Comparison of ENCODE assay signal across 11 cellular contexts in genomic region chr2:223959688-223960087, GRCh38. TPM values are rescaled to one million over a fixed set of nuclear protein-coding genes. Genes with fewer than 3 reads are reported as not detected.
DNase-seq lines count a peak whose midpoint lies in the region; ATAC-seq, FAIRE-seq and TF ChIP-seq lines count a peak whose summit lies in the region.
"Had no signal": no experiment of that assay in that cellular context is flagged by ENCODE, and none has a peak within 500 bp of the region (broad histone marks: within the 10 kb centered on the region; RNA-seq: fewer than 3 reads in every experiment).

No MANE protein-coding gene starts in this region.

- intact Hi-C loops in left ventricle myocardium inferior (cut with micrococcal nuclease) = no loop called here
- intact Hi-C loops in cardiac septum (cut with DNase I) = loop anchor here (10.0 kb wide), 1 partner anchor 625 kb away; the partner anchor contains the start of gene CUL3
- intact Hi-C loops in upper lobe of right lung (cut with DNase I) = no loop called here

- no peaks in the 10 kb centered on the region for H4K20me1 ChIP-seq in keratinocyte (ENCODE audit: control insufficient read depth, extremely low read depth, insufficient read depth, low read length)

- peaks cover 65% of the 10 kb centered on the region for H3K79me2 ChIP-seq in keratinocyte (ENCODE audit: control insufficient read depth, insufficient read depth, low read length)

- no peak overlapping the region for H2AFZ ChIP-seq in keratinocyte (ENCODE audit: control insufficient read depth, low read length)
- H2AFZ ChIP-seq: parathyroid adenoma had no signal

- no peaks in the 10 kb centered on the region for H3K9me1 ChIP-seq in keratinocyte (ENCODE audit: control insufficient read depth, extremely low read depth, insufficient read depth, low read length)

- H3K9me3 ChIP-seq in left ventricle myocardium inferior (replicated peaks) = no peaks in the 10 kb centered on the region
- H3K9me3 ChIP-seq in keratinocyte (ENCODE audit: control insufficient read depth, low read depth, low read length) = no peaks in the 10 kb centered on the region
- no peaks in the 10 kb centered on the region for H3K9me3 ChIP-seq in upper lobe of right lung
- H3K9me3 ChIP-seq: tibial nerve had no signal

- H3K36me3 Mint-ChIP-seq in activated naive CD8-positive, alpha-beta T cell treated with anti-CD3 and anti-CD28 coated beads, Interleukin-2, amount 50 U/mL, for 24 hours (ENCODE audit: low read depth) = peaks cover 42% of the 10 kb centered on the region

- H3K9me3 Mint-ChIP-seq in activated naive CD8-positive, alpha-beta T cell treated with anti-CD3 and anti-CD28 coated beads, Interleukin-2, amount 50 U/mL, for 24 hours = no peaks in the 10 kb centered on the region

- H3K27me3 ChIP-seq in left ventricle myocardium inferior (ENCODE audit: low read depth) = no peaks in the 10 kb centered on the region
- no peaks in the 10 kb centered on the region for H3K27me3 ChIP-seq in keratinocyte (ENCODE audit: control insufficient read depth, extremely low read depth, insufficient read depth, low read length)
- no peaks in the 10 kb centered on the region for H3K27me3 ChIP-seq in upper lobe of right lung
- H3K27me3 ChIP-seq: tibial nerve had no signal

- peaks cover 66% of the 10 kb centered on the region for H3K4me1 ChIP-seq in left ventricle myocardium inferior
- H3K4me1 ChIP-seq in keratinocyte (ENCODE audit: control insufficient read depth, extremely low read depth, insufficient read depth, low read length) = peaks cover 35% of the 10 kb centered on the region
- peaks cover 68% of the 10 kb centered on the region for H3K4me1 ChIP-seq in upper lobe of right lung
- H3K4me1 ChIP-seq: parathyroid adenoma had no signal

- H3K27me3 Mint-ChIP-seq in activated naive CD8-positive, alpha-beta T cell treated with anti-CD3 and anti-CD28 coated beads, Interleukin-2, amount 50 U/mL, for 24 hours = no peaks in the 10 kb centered on the region

- H3K36me3 ChIP-seq in left ventricle myocardium inferior = peaks cover 17% of the 10 kb centered on the region
- H3K36me3 ChIP-seq in keratinocyte (ENCODE audit: control insufficient read depth in 2 of 2, extremely low read depth in 1 of 2, insufficient read depth in 2 of 2, low read length in 2 of 2) = peaks cover 6 to 8% of the 10 kb centered on the region in 2 experiments
- H3K36me3 ChIP-seq in upper lobe of right lung = peaks cover 38% of the 10 kb centered on the region

- peak overlapping the region; percentile 68 for H3K4me2 ChIP-seq in keratinocyte (ENCODE audit: control insufficient read depth, extremely low read depth, insufficient read depth, low read depth, low read length)

- H3K4me3 ChIP-seq in left ventricle myocardium inferior (peak overlapping the region; percentile 94), keratinocyte (ENCODE audit: control insufficient read depth in 2 of 3, extremely low read depth in 1 of 3, insufficient read depth in 2 of 3, low read depth in 1 of 3, low read length in 3 of 3) (no peak overlapping the region), upper lobe of right lung (peak overlapping the region; percentile 4)

- H3K27ac ChIP-seq in left ventricle myocardium inferior (replicated peaks) (peak overlapping the region; percentile 9), keratinocyte (ENCODE audit: control insufficient read depth, insufficient read depth, low read length) (peak overlapping the region; percentile 2), upper lobe of right lung (no peak overlapping the region)
- H3K27ac ChIP-seq: parathyroid adenoma had no signal

- H3K4me3 Mint-ChIP-seq in activated naive CD8-positive, alpha-beta T cell treated with anti-CD3 and anti-CD28 coated beads, Interleukin-2, amount 50 U/mL, for 24 hours = peak overlapping the region; percentile 41

- dilution Hi-C loops in keratinocyte (cut with MboI; ENCODE audit: extremely low pct_ligation_motif_present, low sequenced_read_pairs) = no loop called here

- ATAC-seq in activated naive CD8-positive, alpha-beta T cell treated with anti-CD3 and anti-CD28 coated beads, Interleukin-2, amount 50 U/mL, for 24 hours = no peak
- ATAC-seq in upper lobe of right lung = no peak

- DNase-seq in left ventricle myocardium inferior (no peak), cardiac septum (ENCODE audit: low spot score) (no peak), keratinocyte (ENCODE audit: low read depth, low spot score) (no peak), upper lobe of right lung (no peak), NCI-H2029 (lab: John Stamatoyannopoulos, UW) (no peak), SW480 (ENCODE audit: low spot score) (no peak), cerebellar nuclear complex (lab: John Stamatoyannopoulos, UW) (no peak)
- DNase-seq in activated naive CD8-positive, alpha-beta T cell treated with anti-CD3 and anti-CD28 coated beads, Interleukin-2, amount 50 U/mL, for 24 hours = no peak
- DNase-seq: effector memory CD4-positive, alpha-beta T cell had no signal

- H3K4me1 Mint-ChIP-seq in activated naive CD8-positive, alpha-beta T cell treated with anti-CD3 and anti-CD28 coated beads, Interleukin-2, amount 50 U/mL, for 24 hours = peaks cover 71% of the 10 kb centered on the region

- TF ChIP-seq CTCF in left ventricle myocardium inferior (IDR thresholded peaks at IDR 0.05; ENCODE audit: borderline replicate concordance) (no peak), keratinocyte (optimal IDR thresholded peaks at IDR 0.05 in 1 of 3, IDR thresholded peaks at IDR 0.05 in 1 of 3, conservative IDR thresholded peaks at IDR 0.05 in 1 of 3; ENCODE audit: extremely low read depth in 1 of 3, insufficient read depth in 2 of 3, low read length in 3 of 3) (no peak), upper lobe of right lung (IDR thresholded peaks at IDR 0.05) (no peak)

- FAIRE-seq in keratinocyte (lab: Jason Lieb, UNC) = peak; percentile 20

- H3K9ac ChIP-seq in keratinocyte (ENCODE audit: control insufficient read depth, extremely low read depth, insufficient read depth, low read length) = no peak overlapping the region
- H3K9ac ChIP-seq: parathyroid adenoma had no signal

- peak overlapping the region; percentile 14 for H3K27ac Mint-ChIP-seq in activated naive CD8-positive, alpha-beta T cell treated with anti-CD3 and anti-CD28 coated beads, Interleukin-2, amount 50 U/mL, for 24 hours

RNA-seq across cellular contexts. Expression of gene MRPL44, which starts 2.4 kb away (rescaled TPM):
- total RNA-seq in left ventricle myocardium inferior = 39.9 TPM
- 34.2 TPM for total RNA-seq in cardiac septum
- polyA plus RNA-seq in keratinocyte = 18.2 to 27.9 TPM (median 27.1 TPM) in 3 replicates
- polyA plus RNA-seq in keratinocyte (2011; ENCODE audit: low read depth) = 19.9 TPM
- polyA plus RNA-seq in keratinocyte (2011; cell fraction: cytosol; rRNA removed) = 18.0 and 28.9 TPM in 2 replicates
- polyA plus RNA-seq in keratinocyte (2011; cell fraction: nucleus; rRNA removed) = 21.1 and 22.7 TPM in 2 replicates
- 17.9 and 21.3 TPM in 2 replicates for polyA plus RNA-seq in keratinocyte (2012; ENCODE audit: low replicate concordance)
- polyA minus RNA-seq in keratinocyte = 4.3 to 9.9 TPM (median 6.7 TPM) in 3 replicates
- 13.0 TPM for polyA minus RNA-seq in keratinocyte (2011; cell fraction: cytosol; rRNA and poly(A)+ RNA removed)
- polyA minus RNA-seq in keratinocyte (2011; cell fraction: nucleus; rRNA and poly(A)+ RNA removed) = 6.3 and 8.6 TPM in 2 replicates
- total RNA-seq in upper lobe of right lung = 18.9 TPM

RNA-seq across cellular contexts. Expression of gene WDFY1, which starts 14.6 kb away (rescaled TPM):
- total RNA-seq in left ventricle myocardium inferior = 12.6 TPM
- 16.4 TPM for total RNA-seq in cardiac septum
- polyA plus RNA-seq in keratinocyte = 40.9 to 63.3 TPM (median 54.9 TPM) in 3 replicates
- 24.1 TPM for polyA plus RNA-seq in keratinocyte (2011; ENCODE audit: low read depth)
- polyA plus RNA-seq in keratinocyte (2011; cell fraction: cytosol; rRNA removed) = 26.2 and 42.0 TPM in 2 replicates
- 47.5 and 59.6 TPM in 2 replicates for polyA plus RNA-seq in keratinocyte (2011; cell fraction: nucleus; rRNA removed)
- 21.8 and 34.2 TPM in 2 replicates for polyA plus RNA-seq in keratinocyte (2012; ENCODE audit: low replicate concordance)
- polyA minus RNA-seq in keratinocyte = 88.0 to 198 TPM (median 128 TPM) in 3 replicates
- polyA minus RNA-seq in keratinocyte (2011; cell fraction: cytosol; rRNA and poly(A)+ RNA removed) = 66.8 TPM
- 49.6 and 79.4 TPM in 2 replicates for polyA minus RNA-seq in keratinocyte (2011; cell fraction: nucleus; rRNA and poly(A)+ RNA removed)
- total RNA-seq in upper lobe of right lung = 50.1 TPM

Comparison
In these comparisons a context has a peak if more than half of its experiments do, and no peak if none do; other contexts are left out.
1. H3K4me3 ChIP-seq: peak in left ventricle myocardium inferior (single experiment) and upper lobe of right lung (single experiment); none in keratinocyte (0 of 3).